Comparison of ENCODE assay signal across 25 cellular contexts in genomic region chr21:38242036-38242435, GRCh38. TPM values are rescaled to one million over a fixed set of nuclear protein-coding genes. Genes with fewer than 3 reads are reported as not detected.
DNase-seq lines count a peak whose midpoint lies in the region; ATAC-seq, FAIRE-seq and TF ChIP-seq lines count a peak whose summit lies in the region.
"Had no signal": no experiment of that assay in that cellular context is flagged by ENCODE, and none has a peak within 500 bp of the region (broad histone marks: within the 10 kb centered on the region; RNA-seq: fewer than 3 reads in every experiment).

No MANE protein-coding gene starts in this region.

- no peak for FAIRE-seq in astrocyte (lab: Jason Lieb, UNC)
- FAIRE-seq: D721Med had no signal

- CTCF ChIA-PET in naive thymus-derived CD4-positive, alpha-beta T cell (lab: Charles Lee) = interaction anchor here (0.8 to 1.0 kb wide), 3 partner anchors 8 to 111 kb away, joined by 3 read pairs; no protein-coding TSS in a partner anchor

- POLR2A ChIA-PET in naive thymus-derived CD4-positive, alpha-beta T cell (lab: Charles Lee) = no interaction called here

- H3K27ac ChIP-seq in left ventricle myocardium inferior (replicated peaks) (peak overlapping the region; percentile 73), astrocyte (ENCODE audit: low read depth, low read length) (peak overlapping the region; percentile 77), MM.1S (ENCODE audit: low read length) (no peak overlapping the region)
- H3K27ac ChIP-seq in naive thymus-derived CD4-positive, alpha-beta T cell (ENCODE audit: low read depth, low read length) = no peak overlapping the region
- H3K27ac ChIP-seq: BLaER1 treated with 17β-estradiol and CSF1 and Interleukin-3, amounts not matched to agents 10 nM and 100 nM; SJCRH30; uterus had no signal

- H3K9ac ChIP-seq in astrocyte (ENCODE audit: low read length) (no peak overlapping the region), MM.1S (ENCODE audit: low read length) (no peak overlapping the region)
- H3K9ac ChIP-seq: BLaER1 treated with 17β-estradiol and CSF1 and Interleukin-3, amounts not matched to agents 10 nM and 100 nM had no signal

- DNase-seq in left ventricle myocardium inferior = no peak
- no peak for DNase-seq in cardiac septum (ENCODE audit: low spot score)
- no peak for DNase-seq in astrocyte (ENCODE audit: low read depth)
- DNase-seq in naive thymus-derived CD4-positive, alpha-beta T cell = no peak
- no peak for DNase-seq in MM.1S
- DNase-seq in head of caudate nucleus = no peak
- DNase-seq: activated CD4-positive, alpha-beta memory T cell treated with anti-CD3 and anti-CD28 coated beads, Interleukin-2, amount 10 ng/mL, durations not matched to agents 7 days and 5 days; activated naive CD4-positive, alpha-beta T cell; amygdala; effector CD8-positive, alpha-beta T cell; NCI-H226; occipital lobe; OCI-M1; retina; SJCRH30; stimulated activated CD4-positive, alpha-beta T cell treated with anti-CD3 and anti-CD28 coated beads, Interleukin-15, amount 100 ng/mL, for 24 hours; T-helper 17 cell; uterus had no signal

- peaks cover 17% of the 10 kb centered on the region for H3F3A ChIP-seq in MM.1S (ENCODE audit: insufficient read depth, low read length)

- no peak overlapping the region for H3K4me3 Mint-ChIP-seq in astrocyte (ENCODE audit: unreplicated experiment)
- H3K4me3 Mint-ChIP-seq in naive thymus-derived CD4-positive, alpha-beta T cell = no peak overlapping the region
- H3K4me3 Mint-ChIP-seq: activated CD4-positive, alpha-beta memory T cell treated with anti-CD3 and anti-CD28 coated beads, Interleukin-2, amount 10 ng/mL, durations not matched to agents 7 days and 5 days; T-helper 17 cell; WTC11 had no signal

- intact Hi-C loops in left ventricle myocardium inferior (cut with micrococcal nuclease) (no loop called here), cardiac septum (cut with DNase I) (no loop called here), head of caudate nucleus (cut with DNase I) (no loop called here)
- intact Hi-C loops in naive thymus-derived CD4-positive, alpha-beta T cell (cut with micrococcal nuclease) = loop anchor here in 1 of 2 donors (10.0 kb wide), 1 partner anchor 677 kb away; no protein-coding TSS in a partner anchor

- H2AFZ ChIP-seq in astrocyte (ENCODE audit: low read depth, low read length) (no peak overlapping the region), MM.1S (ENCODE audit: low read length) (no peak overlapping the region)

- H3K27me3 ChIP-seq in left ventricle myocardium inferior (ENCODE audit: low read depth) = no peaks in the 10 kb centered on the region
- no peaks in the 10 kb centered on the region for H3K27me3 ChIP-seq in astrocyte (ENCODE audit: insufficient read depth, low read length)
- H3K27me3 ChIP-seq in naive thymus-derived CD4-positive, alpha-beta T cell (ENCODE audit: control insufficient read depth in 2 of 2, insufficient read depth in 2 of 2, low read length in 2 of 2) = no peaks in the 10 kb centered on the region
- no peaks in the 10 kb centered on the region for H3K27me3 ChIP-seq in MM.1S (replicated peaks; ENCODE audit: insufficient read depth, low read length)
- H3K27me3 ChIP-seq: BLaER1 treated with 17β-estradiol and CSF1 and Interleukin-3, amounts not matched to agents 10 nM and 100 nM; SJCRH30; uterus had no signal

- no peaks in the 10 kb centered on the region for H3K9me2 ChIP-seq in MM.1S (replicated peaks; ENCODE audit: insufficient read depth, low read length)

- no peaks in the 10 kb centered on the region for H3K36me3 Mint-ChIP-seq in astrocyte (ENCODE audit: low read depth, unreplicated experiment)
- H3K36me3 Mint-ChIP-seq in naive thymus-derived CD4-positive, alpha-beta T cell = peaks cover 0 to 5% (median 0%) of the 10 kb centered on the region in 5 donors
- H3K36me3 Mint-ChIP-seq: WTC11 had no signal

- H3K4me1 ChIP-seq in left ventricle myocardium inferior = peaks cover 6% of the 10 kb centered on the region
- peaks cover 36% of the 10 kb centered on the region for H3K4me1 ChIP-seq in astrocyte (ENCODE audit: insufficient read depth, low read length)
- peaks cover 0 to 19% of the 10 kb centered on the region in 2 donors for H3K4me1 ChIP-seq in naive thymus-derived CD4-positive, alpha-beta T cell (ENCODE audit: control insufficient read depth in 2 of 2, insufficient read depth in 2 of 2, low read length in 2 of 2)
- H3K4me1 ChIP-seq in MM.1S (ENCODE audit: low read length) = peaks cover 17% of the 10 kb centered on the region
- H3K4me1 ChIP-seq: uterus had no signal

- H3K4me3 ChIP-seq in left ventricle myocardium inferior = no peak overlapping the region
- no peak overlapping the region for H3K4me3 ChIP-seq in astrocyte (ENCODE audit: insufficient read depth, low read depth, low read length)
- no peak overlapping the region for H3K4me3 ChIP-seq in naive thymus-derived CD4-positive, alpha-beta T cell (ENCODE audit: low read length)
- H3K4me3 ChIP-seq in MM.1S (ENCODE audit: low read length) = no peak overlapping the region
- H3K4me3 ChIP-seq: BLaER1 treated with 17β-estradiol and CSF1 and Interleukin-3, amounts not matched to agents 10 nM and 100 nM; SJCRH30; uterus had no signal

- H4K20me1 ChIP-seq in astrocyte (ENCODE audit: insufficient read depth, low read length) (no peaks in the 10 kb centered on the region), MM.1S (ENCODE audit: insufficient read depth, low read length) (no peaks in the 10 kb centered on the region)
- H4K20me1 ChIP-seq: BLaER1 treated with 17β-estradiol and CSF1 and Interleukin-3, amounts not matched to agents 10 nM and 100 nM had no signal

- no peak for ATAC-seq in naive thymus-derived CD4-positive, alpha-beta T cell
- ATAC-seq in GM21737 (IDR thresholded peaks at IDR 0.05; ENCODE audit: unreplicated experiment) (no peak), HG02870 (IDR thresholded peaks at IDR 0.05; ENCODE audit: unreplicated experiment) (no peak)
- ATAC-seq: esophagus mucosa, T-helper 17 cell, WTC11 had no signal

- H3K79me2 ChIP-seq in astrocyte (ENCODE audit: insufficient read depth, low read length) (no peaks in the 10 kb centered on the region), MM.1S (ENCODE audit: low read length) (no peaks in the 10 kb centered on the region)

- H3K4me1 Mint-ChIP-seq in astrocyte (ENCODE audit: low read depth, unreplicated experiment) = peaks cover 41% of the 10 kb centered on the region
- peaks cover 16 to 37% (median 23%) of the 10 kb centered on the region in 7 donors for H3K4me1 Mint-ChIP-seq in naive thymus-derived CD4-positive, alpha-beta T cell
- H3K4me1 Mint-ChIP-seq: WTC11 had no signal

- no peak overlapping the region for H3K4me2 ChIP-seq in astrocyte (ENCODE audit: low read length)
- no peak overlapping the region for H3K4me2 ChIP-seq in MM.1S (ENCODE audit: low read depth, low read length)

- H3K36me3 ChIP-seq in left ventricle myocardium inferior (no peaks in the 10 kb centered on the region), astrocyte (ENCODE audit: insufficient read depth, low read length) (no peaks in the 10 kb centered on the region), MM.1S (replicated peaks; ENCODE audit: insufficient read depth, low read length) (no peaks in the 10 kb centered on the region)
- no peaks in the 10 kb centered on the region for H3K36me3 ChIP-seq in naive thymus-derived CD4-positive, alpha-beta T cell (ENCODE audit: control insufficient read depth in 2 of 3, insufficient read depth in 3 of 3, low read length in 3 of 3)
- H3K36me3 ChIP-seq: BLaER1 treated with 17β-estradiol and CSF1 and Interleukin-3, amounts not matched to agents 10 nM and 100 nM; SJCRH30; uterus had no signal

- H3K27me3 Mint-ChIP-seq in astrocyte (ENCODE audit: low read depth, unreplicated experiment) = no peaks in the 10 kb centered on the region
- peaks cover 0 to 7% (median 0%) of the 10 kb centered on the region in 5 donors for H3K27me3 Mint-ChIP-seq in naive thymus-derived CD4-positive, alpha-beta T cell

- H3K9me3 ChIP-seq in left ventricle myocardium inferior (replicated peaks) (no peaks in the 10 kb centered on the region), astrocyte (ENCODE audit: insufficient read depth, low read depth, low read length) (no peaks in the 10 kb centered on the region), MM.1S (replicated peaks; ENCODE audit: insufficient read depth, low read length) (no peaks in the 10 kb centered on the region)
- no peaks in the 10 kb centered on the region for H3K9me3 ChIP-seq in naive thymus-derived CD4-positive, alpha-beta T cell (ENCODE audit: control insufficient read depth in 2 of 3, low read length in 3 of 3)
- H3K9me3 ChIP-seq: SJCRH30, uterus had no signal

- H3K9me3 Mint-ChIP-seq in astrocyte (ENCODE audit: unreplicated experiment) = peaks cover 2% of the 10 kb centered on the region
- H3K9me3 Mint-ChIP-seq in naive thymus-derived CD4-positive, alpha-beta T cell = peaks cover 0 to 14% (median 0%) of the 10 kb centered on the region in 11 donors

- H3K27ac Mint-ChIP-seq in astrocyte (ENCODE audit: unreplicated experiment) = no peak overlapping the region
- peak overlapping the region in 5 of 9 donors; percentile 43 to 89 (median 69) for H3K27ac Mint-ChIP-seq in naive thymus-derived CD4-positive, alpha-beta T cell
- H3K27ac Mint-ChIP-seq: activated CD4-positive, alpha-beta memory T cell treated with anti-CD3 and anti-CD28 coated beads, Interleukin-2, amount 10 ng/mL, durations not matched to agents 7 days and 5 days; T-helper 17 cell; WTC11 had no signal

- TF ChIP-seq CTCF in left ventricle myocardium inferior (IDR thresholded peaks at IDR 0.05; ENCODE audit: borderline replicate concordance) (no peak), astrocyte (IDR thresholded peaks at IDR 0.05; ENCODE audit: insufficient read depth, low read depth, low read length) (no peak), MM.1S (IDR thresholded peaks at IDR 0.05; ENCODE audit: low read length) (no peak)

RNA-seq across cellular contexts. Expression of gene KCNJ15, which starts 14.8 kb away (rescaled TPM):
- total RNA-seq in left ventricle myocardium inferior = 0.30 TPM
- 1.2 TPM for total RNA-seq in cardiac septum
- 1.8 and 2.2 TPM in 2 replicates for total RNA-seq in astrocyte
- 1 to 10 TPM in 1 of 5 experiments, under 1 TPM in 3, not detected in 1; 0.16 to 1.1 (median 0.70) TPM for total RNA-seq in naive thymus-derived CD4-positive, alpha-beta T cell
- polyA plus RNA-seq in naive thymus-derived CD4-positive, alpha-beta T cell = not detected
- total RNA-seq: A673; activated CD4-positive, alpha-beta memory T cell treated with anti-CD3 and anti-CD28 coated beads, Interleukin-2, amount 10 ng/mL, durations not matched to agents 7 days and 5 days; SJCRH30 had no signal

Comparison
In these comparisons a context has a peak if more than half of its experiments do, and no peak if none do; other contexts are left out.
1. H3K27ac ChIP-seq: peak in left ventricle myocardium inferior (single experiment) and astrocyte (single experiment); none in naive thymus-derived CD4-positive, alpha-beta T cell (single experiment) and MM.1S (single experiment).